Comparison of ENCODE assay signal across 19 cellular contexts in genomic region chr14:59118171-59118570, GRCh38.
"Had no signal": no experiment of that assay in that cellular context is flagged by ENCODE, and none has a peak within 500 bp of the region (broad histone marks: within the 10 kb centered on the region; RNA-seq: fewer than 3 reads in every experiment).

No MANE protein-coding gene starts in this region.

- DNase-seq: activated CD4-positive, alpha-beta memory T cell treated with anti-CD3 and anti-CD28 coated beads for 36 hours; activated CD4-positive, alpha-beta T cell treated with anti-CD3 and anti-CD28 coated beads for 48 hours; activated CD4-positive, CD25-positive, alpha-beta regulatory T cell; activated effector memory CD4-positive, alpha-beta T cell treated with anti-CD3 and anti-CD28 coated beads, Interleukin-2, amount 50 U/mL, for 16 hours; activated naive CD4-positive, alpha-beta T cell treated with anti-CD3 and anti-CD28 coated beads, Interleukin-2, amount 10 ng/mL, durations not matched to agents 7 days and 5 days; amygdala; cerebellar nuclear complex; esophagus squamous epithelium; head of caudate nucleus; midbrain; retina; stimulated activated CD4-positive, alpha-beta T cell treated with anti-CD3 and anti-CD28 coated beads, Interleukin-4, amount 100 ng/mL, for 1 hour; stimulated activated naive CD4-positive, alpha-beta T cell; T-helper 9 cell; upper lobe of left lung had no signal

- H3K27ac ChIP-seq: coronary artery, esophagus squamous epithelium, gastroesophageal sphincter, thoracic aorta, upper lobe of left lung had no signal

- H3K4me3 ChIP-seq: coronary artery, esophagus squamous epithelium, gastroesophageal sphincter, thoracic aorta, upper lobe of left lung had no signal

- H3K27me3 ChIP-seq: esophagus squamous epithelium, gastroesophageal sphincter, upper lobe of left lung had no signal

- H3K9me3 ChIP-seq: esophagus squamous epithelium, gastroesophageal sphincter, thoracic aorta, upper lobe of left lung had no signal

- ATAC-seq: gastroesophageal sphincter; natural killer cell treated with Interleukin-12 subunit alpha and Interleukin-12 subunit beta and Interleukin-15 and Interleukin-18, amount 100 ng/mL, for 72 hours had no signal

- H3K36me3 ChIP-seq: esophagus squamous epithelium, gastroesophageal sphincter, thoracic aorta, upper lobe of left lung had no signal

- H3K4me1 ChIP-seq: esophagus squamous epithelium, gastroesophageal sphincter, upper lobe of left lung had no signal
